In genomic region chr3:194777729-194778128, GRCh38 we compare ENCODE assay signal across 1 cellular context.
TF ChIP-seq lines count a peak whose summit lies in the region.

No MANE protein-coding gene starts in this region.

TF ChIP-seq in WTC11, 78 proteins besides CTCF, POLR2A, EP300 and RAD21 (continued from another document):
- no peak for TF ChIP-seq ZNF425 (CRISPR knock-in tag; conservative IDR thresholded peaks at IDR 0.05)
- TF ChIP-seq NFYB (CRISPR knock-in tag; conservative IDR thresholded peaks at IDR 0.05; ENCODE audit: low read depth) = no peak
